32 cellular contexts compared by ENCODE assay signal in the genomic region with DNA sequence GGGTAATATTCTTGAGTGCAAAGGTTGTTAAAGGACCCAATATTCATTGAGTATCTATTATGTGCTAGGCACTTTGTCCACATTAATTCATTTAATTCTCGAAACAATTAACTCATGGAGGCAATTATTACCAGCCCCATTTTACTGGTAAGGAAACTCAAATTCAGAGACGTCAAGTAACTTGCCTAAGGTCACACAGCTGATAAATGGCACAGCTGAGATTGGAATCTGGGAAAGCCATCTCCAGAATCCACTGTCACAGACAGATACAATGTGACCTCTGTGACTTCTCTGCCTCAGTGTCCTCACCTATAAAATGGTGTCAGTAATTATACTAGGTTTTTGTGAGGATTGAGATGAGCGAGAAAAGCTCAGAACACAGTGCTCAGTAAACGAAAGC.
"Had no signal": no experiment of that assay in that cellular context is flagged by ENCODE, and none has a peak within 500 bp of the region (broad histone marks: within the 10 kb centered on the region; RNA-seq: fewer than 3 reads in every experiment).

No MANE protein-coding gene starts in this region.

- DNase-seq: Kasumi-1, MG63, MM.1S, MV-4-11, NCI-H1048, NCI-H1092, NCI-H1092 treated with DMSO at 0.1 percent for 48 hours, NCI-H1105, NCI-H1105 treated with DMSO at 0.1 percent for 48 hours, NCI-H1417 treated with DMSO at 0.1 percent for 48 hours, NCI-H1436 treated with DMSO at 0.1 percent for 48 hours, NCI-H146, NCI-H1694, NCI-H1694 treated with DMSO at 0.1 percent for 48 hours, NCI-H187, NCI-H187 treated with DMSO at 0.1 percent for 48 hours, NCI-H1930, NCI-H2029, NCI-H2029 treated with DMSO at 0.1 percent for 48 hours, NCI-H2081, NCI-H2081 treated with DMSO at 0.1 percent for 48 hours, NCI-H2107, NCI-H2171, NCI-H2171 treated with DMSO at 0.1 percent for 48 hours, NCI-H2227 treated with DMSO at 0.1 percent for 48 hours, NCI-H226, NCI-H345, NCI-H446, NCI-H446 treated with DMSO at 0.1 percent for 48 hours, NCI-H510A, NCI-H510A treated with DMSO at 0.1 percent for 48 hours, NCI-H526 had no signal

- H3K4me3 ChIP-seq: MG63 had no signal

- H3K27me3 ChIP-seq: MG63 had no signal

- H3K9me3 ChIP-seq: MG63 had no signal

- H3K36me3 ChIP-seq: MG63 had no signal
